19 cellular contexts compared by ENCODE assay signal in the genomic region with DNA sequence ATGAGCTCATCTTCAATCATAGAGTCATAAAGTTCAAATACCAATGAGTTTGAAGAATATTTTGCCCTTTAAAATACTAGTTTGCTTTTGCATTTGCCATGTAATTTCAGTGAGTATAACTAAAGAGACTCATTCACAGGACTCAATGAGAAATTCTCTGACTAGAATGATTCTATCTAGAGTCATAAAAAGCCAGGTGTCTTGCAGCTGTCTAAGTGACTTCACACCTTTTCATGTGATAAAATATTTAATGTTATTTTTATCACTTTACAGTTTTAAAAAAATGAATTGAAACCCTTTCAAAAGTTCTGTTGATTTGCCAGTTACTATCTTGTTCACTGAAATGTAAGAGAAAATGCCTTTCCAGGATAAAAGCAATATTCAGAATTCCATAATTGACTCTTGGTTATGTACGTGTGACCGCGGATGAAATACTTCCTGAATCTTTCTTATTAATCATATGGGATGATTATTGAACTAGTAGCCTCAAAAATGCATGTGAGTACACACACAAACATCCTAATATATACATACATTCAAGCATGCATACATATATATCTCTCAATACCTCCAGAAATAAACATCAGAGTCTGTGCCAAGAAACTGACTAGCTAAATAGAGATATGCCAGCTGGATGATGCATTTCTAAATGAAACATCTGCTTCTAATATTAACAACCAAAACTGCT.
DNase-seq lines count a peak whose midpoint lies in the region; ATAC-seq and TF ChIP-seq lines count a peak whose summit lies in the region.
"Had no signal": no experiment of that assay in that cellular context is flagged by ENCODE, and none has a peak within 500 bp of the region (broad histone marks: within the 10 kb centered on the region; RNA-seq: fewer than 3 reads in every experiment).

No MANE protein-coding gene starts in this region.

- ATAC-seq in HG02642 (IDR thresholded peaks at IDR 0.05; ENCODE audit: poor library complexity, unreplicated experiment) (no peak), HG03520 (IDR thresholded peaks at IDR 0.05; ENCODE audit: unreplicated experiment) (no peak)
- ATAC-seq: HCT116 had no signal

- TF ChIP-seq EP300 in transverse colon (IDR thresholded peaks at IDR 0.05; ENCODE audit: low read depth): no peak

- DNase-seq in DMS 273 (lab: John Stamatoyannopoulos, UW; ENCODE audit: unreplicated experiment): peak; percentile 42
- DNase-seq in DMS 273 treated with DMSO at 0.1 percent for 48 hours (lab: John Stamatoyannopoulos, UW): no peak
- DNase-seq in HCEC 1CT: peak; percentile 71
- DNase-seq in NCI-H1694 treated with DMSO at 0.1 percent for 48 hours (lab: John Stamatoyannopoulos, UW): peak; percentile 62
- DNase-seq in hepatic stellate cell (ENCODE audit: low spot score): peak; percentile 2
- DNase-seq in transverse colon: no peak
- DNase-seq: C1 segment of cervical spinal cord; Calu3; CD4-positive, alpha-beta memory T cell; COR-L47; DMS79; EL; GF-D8; GM23248; H7 had no signal

- no peak overlapping the region for H3K27ac ChIP-seq in transverse colon
- H3K27ac ChIP-seq: 22Rv1, GM23248 had no signal

- no peak overlapping the region for H3K4me3 ChIP-seq in transverse colon
- H3K4me3 ChIP-seq: GM23248 had no signal

- no peaks in the 10 kb centered on the region for H3K9me3 ChIP-seq in transverse colon

- 36 to 66% methylated on average over 3 of the region's 3 CpGs for WGBS in transverse colon (ENCODE audit: low coverage in 1 of 2), 2 donors

- in situ Hi-C loops in transverse colon (cut with MboI; ENCODE audit: low pct_ligation_motif_present in 1 of 4, low pct_unique_long_range_greater_than_20kb in 1 of 4, low sequenced_read_pairs in 3 of 4): no loop called here

- H3K27me3 ChIP-seq in transverse colon: no peaks in the 10 kb centered on the region

- intact Hi-C loops in transverse colon (cut with DNase I; ENCODE audit: low total_unique reads): no loop called here

- no peak for TF ChIP-seq CTCF in transverse colon (IDR thresholded peaks at IDR 0.05)

- peaks cover 0 to 3% (median 0%) of the 10 kb centered on the region in 4 donors for H3K4me1 ChIP-seq in transverse colon

- H3K36me3 ChIP-seq in transverse colon: no peaks in the 10 kb centered on the region

- TF ChIP-seq POLR2A in transverse colon (IDR thresholded peaks at IDR 0.05): no peak

Comparison
In these comparisons a context has a peak if more than half of its experiments do, and no peak if none do; other contexts are left out.
1. DNase-seq: peak in DMS 273 (single experiment), HCEC 1CT (single experiment), NCI-H1694 treated with DMSO at 0.1 percent for 48 hours (single experiment) and hepatic stellate cell (single experiment); none in DMS 273 treated with DMSO at 0.1 percent for 48 hours (single experiment) and transverse colon (single experiment).